ENCODE assay signal across 1 cellular context in the genomic region with DNA sequence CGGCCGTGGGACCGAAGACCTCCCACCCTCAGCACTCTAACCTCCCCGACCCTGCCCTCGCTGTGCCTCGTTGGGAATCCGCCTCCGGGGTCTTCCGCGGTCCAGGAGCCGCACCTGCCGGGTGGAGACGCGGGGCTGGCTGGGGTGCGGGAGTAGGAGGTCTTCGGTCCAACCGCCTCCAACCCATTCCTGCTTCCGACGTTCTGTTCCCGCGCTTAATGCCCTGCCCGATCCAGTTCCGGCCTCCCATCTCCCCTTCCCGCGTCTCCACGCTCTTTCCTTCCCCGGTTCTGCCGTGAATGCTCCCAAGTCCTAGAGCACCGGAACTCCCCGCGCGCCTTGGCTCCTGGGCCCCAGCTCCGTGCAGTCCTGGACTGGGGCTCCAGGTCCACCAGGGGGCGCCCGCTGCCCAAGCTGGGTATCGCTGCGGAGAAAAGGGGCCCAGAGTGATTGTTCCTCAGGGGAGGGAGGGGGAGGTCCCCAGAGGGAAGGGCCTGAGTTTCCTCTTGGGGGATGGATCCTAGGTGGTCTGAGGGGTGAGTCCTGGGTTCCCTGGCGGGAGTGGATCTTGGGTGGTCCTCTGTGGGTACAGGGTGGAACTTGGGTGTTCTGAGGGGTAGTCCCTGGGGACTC.
TF ChIP-seq lines count a peak whose summit lies in the region.

No MANE protein-coding gene starts in this region.

TF ChIP-seq in HEK293, 187 proteins besides CTCF, POLR2A, EP300 and RAD21 (continued from another document and continues in another):
- no peak for TF ChIP-seq INSM2 (tag by site-specific recombination; IDR thresholded peaks at IDR 0.05)
- TF ChIP-seq ZNF660 (tag by site-specific recombination; IDR thresholded peaks at IDR 0.05), result no peak; the same call in 1 of the 2 replicates
- TF ChIP-seq ZSCAN16 (tag by site-specific recombination; IDR thresholded peaks at IDR 0.05), result no peak
- TF ChIP-seq ZNF132 (tag by site-specific recombination; IDR thresholded peaks at IDR 0.05; ENCODE audit: borderline replicate concordance), result no peak
- TF ChIP-seq, protein P1, sequence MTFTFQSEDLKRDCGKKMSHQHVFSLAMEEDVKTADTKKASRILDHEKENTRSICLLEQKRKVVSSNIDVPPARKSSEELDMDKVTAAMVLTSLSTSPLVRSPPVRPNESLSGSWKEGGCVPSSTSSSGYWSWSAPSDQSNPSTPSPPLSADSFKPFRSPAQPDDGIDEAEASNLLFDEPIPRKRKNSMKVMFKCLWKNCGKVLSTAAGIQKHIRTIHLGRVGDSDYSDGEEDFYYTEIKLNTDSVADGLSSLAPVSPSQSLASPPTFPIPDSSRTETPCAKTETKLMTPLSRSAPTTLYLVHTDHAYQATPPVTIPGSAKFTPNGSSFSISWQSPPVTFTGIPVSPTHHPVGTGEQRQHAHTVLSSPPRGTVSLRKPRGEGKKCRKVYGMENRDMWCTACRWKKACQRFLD (tag by site-specific recombination; IDR thresholded peaks at IDR 0.05), result no peak
- no peak for TF ChIP-seq ZNF138 (tag by site-specific recombination; IDR thresholded peaks at IDR 0.05; ENCODE audit: borderline replicate concordance)
- TF ChIP-seq ZBTB7A (tag by site-specific recombination; IDR thresholded peaks at IDR 0.05; ENCODE audit: low read depth), result peak; percentile 74
- no peak for TF ChIP-seq ZNF529 (tag by site-specific recombination; IDR thresholded peaks at IDR 0.05; ENCODE audit: insufficient replicate concordance)
- TF ChIP-seq ZNF394 (tag by site-specific recombination; IDR thresholded peaks at IDR 0.05; ENCODE audit: borderline replicate concordance), result no peak
- TF ChIP-seq ZNF514 (tag by site-specific recombination; IDR thresholded peaks at IDR 0.05), result no peak
- TF ChIP-seq ZSCAN23 (tag by site-specific recombination; IDR thresholded peaks at IDR 0.05), result 0 out of 2 replicates have a peak, but pooled peaks have one; percentile 18
- TF ChIP-seq GLIS2 (tag by site-specific recombination; IDR thresholded peaks at IDR 0.05), result 0 out of 2 replicates have a peak, but pooled peaks have one; percentile 39
- no peak for TF ChIP-seq BCL11B (tag by site-specific recombination; IDR thresholded peaks at IDR 0.05; ENCODE audit: low read depth)
- peak; percentile 82 for TF ChIP-seq ZNF341 (tag by site-specific recombination; IDR thresholded peaks at IDR 0.05; ENCODE audit: low read depth)
- no peak for TF ChIP-seq RBAK (tag by site-specific recombination; IDR thresholded peaks at IDR 0.05)
- TF ChIP-seq EGR2 (tag by site-specific recombination; IDR thresholded peaks at IDR 0.05; ENCODE audit: low read depth), result no peak
- TF ChIP-seq SP3 (tag by site-specific recombination; IDR thresholded peaks at IDR 0.05), result peak; percentile 33
- TF ChIP-seq ZNF324 (tag by site-specific recombination; IDR thresholded peaks at IDR 0.05), result peak; percentile 74
- no peak for TF ChIP-seq KLF9 (tag by site-specific recombination; IDR thresholded peaks at IDR 0.05; ENCODE audit: low read depth)
- peak; percentile 93 for TF ChIP-seq ZNF2 (tag by site-specific recombination; IDR thresholded peaks at IDR 0.05)
- TF ChIP-seq ZNF626 (tag by site-specific recombination; IDR thresholded peaks at IDR 0.05), result no peak
- no peak for TF ChIP-seq ZNF266 (tag by site-specific recombination; IDR thresholded peaks at IDR 0.05; ENCODE audit: low read depth)
- TF ChIP-seq ZNF777 (tag by site-specific recombination; IDR thresholded peaks at IDR 0.05; ENCODE audit: borderline replicate concordance), result peak; percentile 72; the same call in 1 of the 2 replicates
- TF ChIP-seq ZNF223 (tag by site-specific recombination; IDR thresholded peaks at IDR 0.05), result no peak
- TF ChIP-seq, protein P2, sequence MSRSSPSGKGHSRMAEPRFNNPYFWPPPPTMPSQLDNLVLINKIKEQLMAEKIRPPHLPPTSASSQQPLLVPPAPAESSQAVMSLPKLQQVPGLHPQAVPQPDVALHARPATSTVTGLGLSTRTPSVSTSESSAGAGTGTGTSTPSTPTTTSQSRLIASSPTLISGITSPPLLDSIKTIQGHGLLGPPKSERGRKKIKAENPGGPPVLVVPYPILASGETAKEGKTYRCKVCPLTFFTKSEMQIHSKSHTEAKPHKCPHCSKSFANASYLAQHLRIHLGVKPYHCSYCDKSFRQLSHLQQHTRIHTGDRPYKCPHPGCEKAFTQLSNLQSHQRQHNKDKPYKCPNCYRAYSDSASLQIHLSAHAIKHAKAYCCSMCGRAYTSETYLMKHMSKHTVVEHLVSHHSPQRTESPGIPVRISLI (tag by site-specific recombination; IDR thresholded peaks at IDR 0.05), result no peak
- no peak for TF ChIP-seq ZSCAN5A (tag by site-specific recombination; IDR thresholded peaks at IDR 0.05)
- TF ChIP-seq ZFP3 (tag by site-specific recombination; IDR thresholded peaks at IDR 0.05; ENCODE audit: low read depth), result no peak
- 0 out of 2 replicates have a peak, but pooled peaks have one; percentile 24 for TF ChIP-seq ZNF501 (tag by site-specific recombination; IDR thresholded peaks at IDR 0.05)
- TF ChIP-seq ZNF146 (tag by site-specific recombination; IDR thresholded peaks at IDR 0.05), result no peak
- TF ChIP-seq ZEB2 (tag by site-specific recombination; IDR thresholded peaks at IDR 0.05), result peak; percentile 79; the same call in 1 of the 2 replicates
- TF ChIP-seq GLI2 (tag by site-specific recombination; IDR thresholded peaks at IDR 0.05; ENCODE audit: borderline replicate concordance, low read depth), result no peak
- TF ChIP-seq ZNF692 (tag by site-specific recombination; IDR thresholded peaks at IDR 0.05), result peak; percentile 98
- TF ChIP-seq, protein P3, sequence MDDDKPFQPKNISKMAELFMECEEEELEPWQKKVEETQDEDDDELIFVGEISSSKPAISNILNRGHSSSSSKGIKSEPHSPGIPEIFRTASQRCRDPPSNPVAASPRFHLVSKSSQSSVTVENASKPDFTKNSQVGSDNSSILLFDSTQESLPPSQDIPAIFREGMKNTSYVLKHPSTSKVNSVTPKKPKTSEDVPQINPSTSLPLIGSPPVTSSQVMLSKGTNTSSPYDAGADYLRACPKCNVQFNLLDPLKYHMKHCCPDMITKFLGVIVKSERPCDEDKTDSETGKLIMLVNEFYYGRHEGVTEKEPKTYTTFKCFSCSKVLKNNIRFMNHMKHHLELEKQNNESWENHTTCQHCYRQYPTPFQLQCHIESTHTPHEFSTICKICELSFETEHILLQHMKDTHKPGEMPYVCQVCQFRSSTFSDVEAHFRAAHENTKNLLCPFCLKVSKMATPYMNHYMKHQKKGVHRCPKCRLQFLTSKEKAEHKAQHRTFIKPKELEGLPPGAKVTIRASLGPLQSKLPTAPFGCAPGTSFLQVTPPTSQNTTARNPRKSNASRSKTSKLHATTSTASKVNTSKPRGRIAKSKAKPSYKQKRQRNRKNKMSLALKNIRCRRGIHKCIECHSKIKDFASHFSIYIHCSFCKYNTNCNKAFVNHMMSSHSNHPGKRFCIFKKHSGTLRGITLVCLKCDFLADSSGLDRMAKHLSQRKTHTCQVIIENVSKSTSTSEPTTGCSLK (tag by site-specific recombination; IDR thresholded peaks at IDR 0.05), result no peak
- TF ChIP-seq ZNF555 (tag by site-specific recombination; conservative IDR thresholded peaks at IDR 0.05), result no peak
- no peak for TF ChIP-seq ZNF585B (tag by site-specific recombination; IDR thresholded peaks at IDR 0.05)
- TF ChIP-seq ZNF580 (tag by site-specific recombination; IDR thresholded peaks at IDR 0.05), result no peak
- TF ChIP-seq PBX3 (CRISPR knock-in tag; IDR thresholded peaks at IDR 0.05), result peak; percentile 24; the same call in 1 of the 2 replicates
- TF ChIP-seq TCF7L2 (IDR thresholded peaks at IDR 0.05; ENCODE audit: borderline replicate concordance, low read depth, low read length), result no peak
- TF ChIP-seq ZNF747 (tag by site-specific recombination; IDR thresholded peaks at IDR 0.05), result no peak
- no peak for TF ChIP-seq WT1 (tag by site-specific recombination; IDR thresholded peaks at IDR 0.05)
- TF ChIP-seq ZNF792 (tag by site-specific recombination; IDR thresholded peaks at IDR 0.05), result no peak
- peak; percentile 96 for TF ChIP-seq ZBTB11 (tag by site-specific recombination; conservative IDR thresholded peaks at IDR 0.05; ENCODE audit: low read depth)
- no peak for TF ChIP-seq OVOL3 (tag by site-specific recombination; IDR thresholded peaks at IDR 0.05)
- TF ChIP-seq SCRT1 (tag by site-specific recombination; IDR thresholded peaks at IDR 0.05; ENCODE audit: borderline replicate concordance), result no peak
- peak; percentile 74 for TF ChIP-seq ZBTB17 (tag by site-specific recombination; IDR thresholded peaks at IDR 0.05)
- TF ChIP-seq YY1 (tag by site-specific recombination; IDR thresholded peaks at IDR 0.05), result no peak; the same call in 1 of the 2 replicates
- no peak for TF ChIP-seq ZNF830 (tag by site-specific recombination; IDR thresholded peaks at IDR 0.05; ENCODE audit: low read depth)
- no peak for TF ChIP-seq ZNF140 (tag by site-specific recombination; IDR thresholded peaks at IDR 0.05)
- no peak for TF ChIP-seq ZNF19 (tag by site-specific recombination; IDR thresholded peaks at IDR 0.05; ENCODE audit: low read depth)
- TF ChIP-seq ZNF621 (tag by site-specific recombination; IDR thresholded peaks at IDR 0.05), result no peak
- TF ChIP-seq SP2 (tag by site-specific recombination; IDR thresholded peaks at IDR 0.05), result no peak
- TF ChIP-seq ZNF654 (tag by site-specific recombination; IDR thresholded peaks at IDR 0.05; ENCODE audit: low read depth), result peak; percentile 96
- TF ChIP-seq SALL2 (tag by site-specific recombination; IDR thresholded peaks at IDR 0.05; ENCODE audit: borderline replicate concordance), result no peak
- TF ChIP-seq KLF7 (tag by site-specific recombination; IDR thresholded peaks at IDR 0.05; ENCODE audit: borderline replicate concordance), result 0 out of 2 replicates have a peak, but pooled peaks have one; percentile 13
